24 cellular contexts compared by ENCODE assay signal in genomic region chr17:76137351-76138233, GRCh38. TPM values are rescaled to one million over a fixed set of nuclear protein-coding genes. Genes with fewer than 3 reads are reported as not detected.
A peak's percentile ranks its signal among the peaks of the same experiment; 100 is the strongest.
DNase-seq lines count a peak whose midpoint lies in the region; ATAC-seq and TF ChIP-seq lines count a peak whose summit lies in the region.
"Had no signal": no experiment of that assay in that cellular context is flagged by ENCODE, and none has a peak within 500 bp of the region (broad histone marks: within the 10 kb centered on the region; RNA-seq: fewer than 3 reads in every experiment).

No MANE protein-coding gene starts in this region.

- TF ChIP-seq CTCF in WERI-Rb-1 (IDR thresholded peaks at IDR 0.05; ENCODE audit: low read depth, low read length) (no peak), neural progenitor cell (IDR thresholded peaks at IDR 0.05) (no peak)

- H3K9me3 Mint-ChIP-seq in neural progenitor cell, result no peaks in the 10 kb centered on the region
- no peaks in the 10 kb centered on the region for H3K9me3 Mint-ChIP-seq in naive thymus-derived CD8-positive, alpha-beta T cell
- H3K9me3 Mint-ChIP-seq: dendritic cell treated with granulocyte-macrophage colony-stimulating factor and Interleukin-4, amounts not matched to agents 40 ng/mL and 50 ng/mL, for 4 days had no signal

- DNase-seq in ELF-1 (ENCODE audit: low read depth, low spot score), result peak; percentile 39
- no peak for DNase-seq in WERI-Rb-1
- peak; percentile 65 for DNase-seq in neural progenitor cell (ENCODE audit: low spot score)
- no peak for DNase-seq in naive thymus-derived CD8-positive, alpha-beta T cell
- no peak for DNase-seq in retina
- DNase-seq in activated CD4-positive, alpha-beta T cell treated with anti-CD3 and anti-CD28 coated beads, Interleukin-2, amount 50 U/mL, for 4 hours, result no peak
- no peak for DNase-seq in AG20443 (ENCODE audit: low spot score)
- DNase-seq: activated CD8-positive, alpha-beta memory T cell treated with anti-CD3 and anti-CD28 coated beads, Interleukin-2, amount 10 ng/mL, durations not matched to agents 7 days and 5 days; activated gamma-delta T cell; NCI-H2029 treated with DMSO at 0.1 percent for 48 hours; NCI-H774; stimulated activated CD4-positive, alpha-beta T cell treated with anti-CD3 and anti-CD28 coated beads, Interleukin-4, amount 100 ng/mL, for 1 hour; stimulated activated CD8-positive, alpha-beta memory T cell treated with anti-CD3 and anti-CD28 coated beads, Interleukin-4, amount 100 ng/mL, for 48 hours; T-helper 1 cell had no signal

- H3K4me1 ChIP-seq in neural progenitor cell, result peaks cover 89% of the 10 kb centered on the region

- no peak overlapping the region for H3K9ac ChIP-seq in neural progenitor cell

- no peaks in the 10 kb centered on the region for H3K79me2 ChIP-seq in neural progenitor cell (ENCODE audit: low read depth)

- no peak for ATAC-seq in naive thymus-derived CD8-positive, alpha-beta T cell
- ATAC-seq: activated CD8-positive, alpha-beta memory T cell treated with anti-CD3 and anti-CD28 coated beads, Interleukin-2, amount 10 ng/mL, durations not matched to agents 7 days and 5 days had no signal

- H3K27me3 ChIP-seq in WERI-Rb-1 (ENCODE audit: insufficient read depth, low read depth, severe bottlenecking) (no peaks in the 10 kb centered on the region), neural progenitor cell (peaks cover 99% of the 10 kb centered on the region)

- peak overlapping the region; percentile 74 for H3K4me3 Mint-ChIP-seq in neural progenitor cell
- peak overlapping the region in 2 of 10 donors; percentile 10 to 50 for H3K4me3 Mint-ChIP-seq in naive thymus-derived CD8-positive, alpha-beta T cell
- H3K4me3 Mint-ChIP-seq: activated CD8-positive, alpha-beta memory T cell treated with anti-CD3 and anti-CD28 coated beads, Interleukin-2, amount 10 ng/mL, durations not matched to agents 7 days and 5 days; B cell; dendritic cell treated with granulocyte-macrophage colony-stimulating factor and Interleukin-4, amounts not matched to agents 40 ng/mL and 50 ng/mL, for 4 days had no signal

- H3K4me1 Mint-ChIP-seq in neural progenitor cell, result peaks cover 66% of the 10 kb centered on the region
- peaks cover 26 to 63% (median 58%) of the 10 kb centered on the region in 4 donors for H3K4me1 Mint-ChIP-seq in naive thymus-derived CD8-positive, alpha-beta T cell

- no peaks in the 10 kb centered on the region for H3K36me3 ChIP-seq in WERI-Rb-1
- H3K36me3 ChIP-seq in neural progenitor cell, result no peaks in the 10 kb centered on the region
- H3K36me3 ChIP-seq: ascending aorta, heart left ventricle, left lung, thoracic aorta had no signal

- H3K27me3 Mint-ChIP-seq in neural progenitor cell (ENCODE audit: insufficient read depth, low read depth), result peaks cover 14% of the 10 kb centered on the region
- peaks cover 0 to 2% (median 0%) of the 10 kb centered on the region in 5 donors for H3K27me3 Mint-ChIP-seq in naive thymus-derived CD8-positive, alpha-beta T cell

- peak overlapping the region; percentile 83 for H3K4me2 ChIP-seq in neural progenitor cell

- peak overlapping the region; percentile 80 for H3K27ac ChIP-seq in WERI-Rb-1
- no peak overlapping the region for H3K27ac ChIP-seq in neural progenitor cell
- H3K27ac ChIP-seq: ascending aorta, heart left ventricle, thoracic aorta had no signal

- H2AFZ ChIP-seq in neural progenitor cell (replicated peaks), result peak overlapping the region; percentile 72

- H3K9me3 ChIP-seq in WERI-Rb-1 (ENCODE audit: severe bottlenecking) (no peaks in the 10 kb centered on the region), neural progenitor cell (ENCODE audit: low read depth) (no peaks in the 10 kb centered on the region)
- H3K9me3 ChIP-seq: ascending aorta, heart left ventricle, left lung, thoracic aorta had no signal

- H3K27ac Mint-ChIP-seq in neural progenitor cell, result peak overlapping the region; percentile 98
- peak overlapping the region in 2 of 10 donors; percentile 31 to 61 for H3K27ac Mint-ChIP-seq in naive thymus-derived CD8-positive, alpha-beta T cell
- H3K27ac Mint-ChIP-seq: activated CD8-positive, alpha-beta memory T cell treated with anti-CD3 and anti-CD28 coated beads, Interleukin-2, amount 10 ng/mL, durations not matched to agents 7 days and 5 days; B cell; dendritic cell treated with granulocyte-macrophage colony-stimulating factor and Interleukin-4, amounts not matched to agents 40 ng/mL and 50 ng/mL, for 4 days had no signal

- no peaks in the 10 kb centered on the region for H3K36me3 Mint-ChIP-seq in neural progenitor cell
- H3K36me3 Mint-ChIP-seq in naive thymus-derived CD8-positive, alpha-beta T cell, result no peaks in the 10 kb centered on the region
- H3K36me3 Mint-ChIP-seq: activated CD8-positive, alpha-beta memory T cell treated with anti-CD3 and anti-CD28 coated beads, Interleukin-2, amount 10 ng/mL, durations not matched to agents 7 days and 5 days had no signal

- H3K4me3 ChIP-seq in WERI-Rb-1 (ENCODE audit: low read depth, low read length), result no peak overlapping the region; the same call in 1 of the 2 replicates
- peak overlapping the region; percentile 24 for H3K4me3 ChIP-seq in iPS-11a (ENCODE audit: low read depth, low read length)
- peak overlapping the region; percentile 47 for H3K4me3 ChIP-seq in neural progenitor cell
- H3K4me3 ChIP-seq: thoracic aorta had no signal

- POLR2A ChIA-PET in naive thymus-derived CD8-positive, alpha-beta T cell (lab: Charles Lee), result interaction anchor here (0.7 to 2.2 kb wide), 4 partner anchors 10 to 44 kb away, joined by 3 to 14 read pairs (median 6); no protein-coding TSS in a partner anchor

- peaks cover 88% of the 10 kb centered on the region for H3F3A ChIP-seq in neural progenitor cell (ENCODE audit: low read depth)

- H4K20me1 ChIP-seq in neural progenitor cell (ENCODE audit: low read depth), result peaks cover 19% of the 10 kb centered on the region

RNA-seq across cellular contexts. Expression of gene FOXJ1, which starts 3.5 kb away (rescaled TPM):
- 0.49 and 1.7 TPM in 2 replicates for total RNA-seq in neural progenitor cell (ENCODE audit: low replicate concordance)
- 1 to 10 TPM; 3.4 to 3.7 TPM for total RNA-seq in naive thymus-derived CD8-positive, alpha-beta T cell
- 1 to 10 TPM in 2 of 3 donors, under 1 TPM in 1; 0.28 to 2.8 (median 1.8) TPM for polyA plus RNA-seq in naive thymus-derived CD8-positive, alpha-beta T cell
- total RNA-seq: ascending aorta, heart left ventricle, MCF 10A, myocyte, RPMI7951, thoracic aorta had no signal
- polyA plus RNA-seq: heart left ventricle had no signal

RNA-seq across cellular contexts. Expression of gene EXOC7, which starts 34.0 kb away (rescaled TPM):
- 64.3 and 72.8 TPM in 2 replicates for total RNA-seq in neural progenitor cell (ENCODE audit: low replicate concordance)
- total RNA-seq in naive thymus-derived CD8-positive, alpha-beta T cell, result 100 to 1,000 TPM; 199 to 210 TPM
- 10 to 100 TPM; 46.0 to 62.6 (median 49.0) TPM for polyA plus RNA-seq in naive thymus-derived CD8-positive, alpha-beta T cell

RNA-seq across cellular contexts. Expression of gene ZACN, which starts 58.6 kb away (rescaled TPM):
- total RNA-seq in neural progenitor cell (ENCODE audit: low replicate concordance), result not detected in 2 replicates
- total RNA-seq in naive thymus-derived CD8-positive, alpha-beta T cell, result under 1 TPM in 1 of 2 experiments, not detected in 1; 0.21 TPM
- 1 to 10 TPM in 2 of 3 donors, not detected in 1; 1.9 to 4.6 TPM for polyA plus RNA-seq in naive thymus-derived CD8-positive, alpha-beta T cell
- total RNA-seq: ascending aorta, MCF 10A, myocyte, RPMI7951, thoracic aorta had no signal

Comparison
In these comparisons a context has a peak if more than half of its experiments do, and no peak if none do; other contexts are left out.
1. DNase-seq: peak in ELF-1 (single experiment) and neural progenitor cell (single experiment); none in WERI-Rb-1 (single experiment), naive thymus-derived CD8-positive, alpha-beta T cell (0 of 10), retina (single experiment), activated CD4-positive, alpha-beta T cell treated with anti-CD3 and anti-CD28 coated beads, Interleukin-2, amount 50 U/mL, for 4 hours (0 of 2) and AG20443 (single experiment).